Comparison of ENCODE assay signal across 25 cellular contexts in genomic region chr11:66220566-66220935, GRCh38. TPM values are rescaled to one million over a fixed set of nuclear protein-coding genes. Genes with fewer than 3 reads are reported as not detected.
A peak's percentile ranks its signal among the peaks of the same experiment; 100 is the strongest.
DNase-seq lines count a peak whose midpoint lies in the region; ATAC-seq and TF ChIP-seq lines count a peak whose summit lies in the region.
"Had no signal": no experiment of that assay in that cellular context is flagged by ENCODE, and none has a peak within 500 bp of the region (broad histone marks: within the 10 kb centered on the region; RNA-seq: fewer than 3 reads in every experiment).

No MANE protein-coding gene starts in this region.

- no peak overlapping the region for H2BK12ac ChIP-seq in H9 (ENCODE audit: insufficient read length, low read depth, low read length)

- H2BK20ac ChIP-seq in H9 (ENCODE audit: low read depth, low read length, poor library complexity, severe bottlenecking), result no peak overlapping the region

- no peak overlapping the region for H3K14ac ChIP-seq in H9 (ENCODE audit: insufficient read depth, low read length)

- H3K27me3 Mint-ChIP-seq in IgD-negative memory B cell (no peaks in the 10 kb centered on the region), chondrocyte (ENCODE audit: low read depth) (no peaks in the 10 kb centered on the region), H9 (ENCODE audit: low read depth) (no peaks in the 10 kb centered on the region)
- H3K27me3 Mint-ChIP-seq: type B pancreatic cell had no signal

- H3K23me2 ChIP-seq in H9 (ENCODE audit: insufficient read length, low read depth, low read length, poor library complexity, severe bottlenecking), result no peaks in the 10 kb centered on the region

- no peak overlapping the region for H3K18ac ChIP-seq in H9 (ENCODE audit: insufficient read length, low read depth, low read length)

- H3K36me3 Mint-ChIP-seq in IgD-negative memory B cell, result peaks cover 4% of the 10 kb centered on the region
- H3K36me3 Mint-ChIP-seq in chondrocyte (ENCODE audit: low read depth), result peaks cover 29% of the 10 kb centered on the region
- peaks cover 93% of the 10 kb centered on the region for H3K36me3 Mint-ChIP-seq in stimulated activated effector memory CD8-positive, alpha-beta T cell treated with anti-CD3 and anti-CD28 coated beads, Interleukin-12 subunit alpha, Interleukin-12 subunit beta, amount 100 ng/mL, for 72 hours
- H3K36me3 Mint-ChIP-seq in H9 (ENCODE audit: insufficient read depth in 1 of 3, low read depth in 3 of 3), result peaks cover 0 to 32% (median 11%) of the 10 kb centered on the region in 3 experiments; a peak in 5 of 7 replicates

- H4K91ac ChIP-seq in H9 (ENCODE audit: insufficient read length, low read depth, low read length), result no peak overlapping the region

- no peak overlapping the region for H3K56ac ChIP-seq in H9 (ENCODE audit: insufficient read length, low read depth, low read length)

- H3K4me1 Mint-ChIP-seq in IgD-negative memory B cell, result peaks cover 6 to 13% (median 11%) of the 10 kb centered on the region in 3 donors
- peaks cover 3% of the 10 kb centered on the region for H3K4me1 Mint-ChIP-seq in chondrocyte (ENCODE audit: low read depth)
- peaks cover 20% of the 10 kb centered on the region for H3K4me1 Mint-ChIP-seq in stimulated activated effector memory CD8-positive, alpha-beta T cell treated with anti-CD3 and anti-CD28 coated beads, Interleukin-12 subunit alpha, Interleukin-12 subunit beta, amount 100 ng/mL, for 72 hours
- H3K4me1 Mint-ChIP-seq in H9, result peaks cover 9 to 10% of the 10 kb centered on the region in 2 experiments

- H3K4me2 ChIP-seq in H9 (ENCODE audit: insufficient read depth, insufficient read length, low read length), result no peak overlapping the region
- H3K4me2 ChIP-seq: hepatocyte had no signal

- WGBS in H9 (ENCODE audit: extremely low coverage, insufficient read length, low lambda C conversion rate), result no CpG with 5 or more reads among the region's 6 CpGs

- H4K8ac ChIP-seq in H9 (replicated peaks; ENCODE audit: insufficient read length, low read depth, low read length), result no peak overlapping the region

- H3K27me3 ChIP-seq in H9 (ENCODE audit: insufficient read depth, low read length), result no peaks in the 10 kb centered on the region
- H3K27me3 ChIP-seq: BLaER1, gastroesophageal sphincter, hepatocyte, Peyer's patch had no signal

- DNase-seq in activated effector memory CD4-positive, alpha-beta T cell treated with anti-CD3 and anti-CD28 coated beads, Interleukin-2, amount 50 U/mL, for 16 hours, result peak; percentile 33
- DNase-seq in activated effector memory CD4-positive, alpha-beta T cell treated with Interleukin-2 at 50 U/mL for 16 hours, result no peak
- DNase-seq in chondrocyte (ENCODE audit: low spot score), result peak; percentile 27
- DNase-seq in stimulated activated effector memory CD8-positive, alpha-beta T cell treated with anti-CD3 and anti-CD28 coated beads, Interleukin-12 subunit alpha, Interleukin-12 subunit beta, amount 100 ng/mL, for 72 hours (ENCODE audit: low spot score in 2 of 2), result no peak
- DNase-seq in H9, result no peak
- DNase-seq in stimulated activated CD4-positive, alpha-beta T cell treated with anti-CD3 and anti-CD28 coated beads, Interleukin-2, amount 100 ng/mL, for 48 hours, result no peak
- DNase-seq: Calu3; central memory CD4-positive, alpha-beta T cell; DMS79 treated with DMSO at 0.1 percent for 48 hours; mammary epithelial cell; NCI-H1105; NCI-H2029; NCI-H2227 treated with DMSO at 0.1 percent for 48 hours; SIG-M5 had no signal

- H3K27ac Mint-ChIP-seq in IgD-negative memory B cell (peak overlapping the region; percentile 43 to 94 (median 94)), chondrocyte (ENCODE audit: unreplicated experiment) (no peak overlapping the region), H9 (no peak overlapping the region)
- peak overlapping the region; percentile 94 for H3K27ac Mint-ChIP-seq in stimulated activated effector memory CD8-positive, alpha-beta T cell treated with anti-CD3 and anti-CD28 coated beads, Interleukin-12 subunit alpha, Interleukin-12 subunit beta, amount 100 ng/mL, for 72 hours
- H3K27ac Mint-ChIP-seq: type B pancreatic cell had no signal

- no peak overlapping the region for H2BK5ac ChIP-seq in H9 (ENCODE audit: insufficient read length, low read length)

- no peak overlapping the region for H3T11ph ChIP-seq in H9 (ENCODE audit: low read length)

- no peak overlapping the region for H2AK5ac ChIP-seq in H9 (ENCODE audit: insufficient read length, low read length)

- no peak overlapping the region for H3K23ac ChIP-seq in H9 (ENCODE audit: insufficient read length, low read depth, low read length)

- no peak overlapping the region for H3K9ac ChIP-seq in H9 (ENCODE audit: extremely low read depth, insufficient read length, low read length)

- no peaks in the 10 kb centered on the region for H4K20me1 ChIP-seq in H9 (ENCODE audit: control insufficient read depth, insufficient read depth, insufficient read length)
- H4K20me1 ChIP-seq: BLaER1 had no signal

- H3K4ac ChIP-seq in H9 (ENCODE audit: low read depth, low read length), result no peak overlapping the region

- no peak overlapping the region for H2BK15ac ChIP-seq in H9 (ENCODE audit: low read depth, low read length)

- H3K27ac ChIP-seq in H9 (ENCODE audit: insufficient read length, low read depth, low read length), result no peak overlapping the region
- H3K27ac ChIP-seq: BLaER1, gastroesophageal sphincter, hepatocyte, Peyer's patch, psoas muscle had no signal

- no peak for TF ChIP-seq CTCF in chondrocyte (IDR thresholded peaks at IDR 0.05)
- no peak for TF ChIP-seq CTCF in H9 (conservative IDR thresholded peaks at IDR 0.05)

- H3K4me3 Mint-ChIP-seq in IgD-negative memory B cell, result no peak overlapping the region
- no peak overlapping the region for H3K4me3 Mint-ChIP-seq in chondrocyte (ENCODE audit: unreplicated experiment)
- H3K4me3 Mint-ChIP-seq in stimulated activated effector memory CD8-positive, alpha-beta T cell treated with anti-CD3 and anti-CD28 coated beads, Interleukin-12 subunit alpha, Interleukin-12 subunit beta, amount 100 ng/mL, for 72 hours, result no peak overlapping the region
- no peak overlapping the region for H3K4me3 Mint-ChIP-seq in H9
- H3K4me3 Mint-ChIP-seq: type B pancreatic cell, WTC11 had no signal

- H2AFZ ChIP-seq in H9 (ENCODE audit: low read length), result no peak overlapping the region
- H2AFZ ChIP-seq: hepatocyte had no signal

- no peak for ATAC-seq in stimulated activated effector memory CD8-positive, alpha-beta T cell treated with anti-CD3 and anti-CD28 coated beads, Interleukin-12 subunit alpha, Interleukin-12 subunit beta, amount 100 ng/mL, for 72 hours
- ATAC-seq: gastroesophageal sphincter, psoas muscle, WTC11 had no signal

- no peak overlapping the region for H2BK120ac ChIP-seq in H9 (ENCODE audit: low read depth, low read length, poor library complexity, severe bottlenecking)

- H3K79me2 ChIP-seq in H9 (ENCODE audit: insufficient read depth, low read length), result no peaks in the 10 kb centered on the region
- H3K79me2 ChIP-seq: hepatocyte had no signal

- H3K9me3 Mint-ChIP-seq in IgD-negative memory B cell (no peaks in the 10 kb centered on the region), chondrocyte (ENCODE audit: low read depth) (no peaks in the 10 kb centered on the region), H9 (no peaks in the 10 kb centered on the region)
- no peaks in the 10 kb centered on the region for H3K9me3 Mint-ChIP-seq in stimulated activated effector memory CD8-positive, alpha-beta T cell treated with anti-CD3 and anti-CD28 coated beads, Interleukin-12 subunit alpha, Interleukin-12 subunit beta, amount 100 ng/mL, for 72 hours
- H3K9me3 Mint-ChIP-seq: type B pancreatic cell, WTC11 had no signal

- no peaks in the 10 kb centered on the region for H3K79me1 ChIP-seq in H9 (ENCODE audit: insufficient read depth, low read depth, low read length, poor library complexity, severe bottlenecking)

- H3K9me3 ChIP-seq in H9 (ENCODE audit: control insufficient read depth, low read depth, low read length), result no peaks in the 10 kb centered on the region
- H3K9me3 ChIP-seq: BLaER1, gastroesophageal sphincter, HAP-1, Peyer's patch, psoas muscle had no signal

- H3K4me1 ChIP-seq in H9 (ENCODE audit: insufficient read depth, low read length), result no peaks in the 10 kb centered on the region
- H3K4me1 ChIP-seq: HAP-1, psoas muscle had no signal

- H4K5ac ChIP-seq in H9 (ENCODE audit: insufficient read length, low read depth, low read length), result no peak overlapping the region

RNA-seq across cellular contexts. Expression of gene KLC2, which starts 37.0 kb away (rescaled TPM):
- 13.6 TPM for polyA plus RNA-seq in IgD-negative memory B cell
- total RNA-seq in chondrocyte (44.3 to 50.8 TPM (median 47.8 TPM) in 3 replicates), H9 (2021) (56.7 and 59.7 TPM in 2 replicates)

RNA-seq across cellular contexts. Expression of gene RAB1B, which starts 47.9 kb away (rescaled TPM):
- 14.8 TPM for polyA plus RNA-seq in IgD-negative memory B cell
- 124 to 125 TPM (median 124 TPM) in 3 replicates for total RNA-seq in chondrocyte
- total RNA-seq in H9 (2021), result 118 and 122 TPM in 2 replicates

RNA-seq across cellular contexts. Expression of gene CNIH2, which starts 57.4 kb away (rescaled TPM):
- polyA plus RNA-seq in IgD-negative memory B cell, result not detected
- 2.5 to 2.8 TPM (median 2.8 TPM) in 3 replicates for total RNA-seq in chondrocyte
- total RNA-seq in H9 (2021), result 11.8 and 12.0 TPM in 2 replicates
- total RNA-seq: dermis microvascular lymphatic vessel endothelial cell, Peyer's patch, psoas muscle, skeletal muscle tissue had no signal

Comparison
In these comparisons a context has a peak if more than half of its experiments do, and no peak if none do; other contexts are left out.
1. DNase-seq: peak in activated effector memory CD4-positive, alpha-beta T cell treated with anti-CD3 and anti-CD28 coated beads, Interleukin-2, amount 50 U/mL, for 16 hours (single experiment) and chondrocyte (single experiment); none in activated effector memory CD4-positive, alpha-beta T cell treated with Interleukin-2 at 50 U/mL for 16 hours (single experiment), stimulated activated effector memory CD8-positive, alpha-beta T cell treated with anti-CD3 and anti-CD28 coated beads, Interleukin-12 subunit alpha, Interleukin-12 subunit beta, amount 100 ng/mL, for 72 hours (0 of 2), H9 (single experiment) and stimulated activated CD4-positive, alpha-beta T cell treated with anti-CD3 and anti-CD28 coated beads, Interleukin-2, amount 100 ng/mL, for 48 hours (0 of 2).
2. H3K27ac Mint-ChIP-seq: peak in IgD-negative memory B cell (3 of 3) and stimulated activated effector memory CD8-positive, alpha-beta T cell treated with anti-CD3 and anti-CD28 coated beads, Interleukin-12 subunit alpha, Interleukin-12 subunit beta, amount 100 ng/mL, for 72 hours (single experiment); none in chondrocyte (single experiment) and H9 (0 of 3).